In the genomic region with DNA sequence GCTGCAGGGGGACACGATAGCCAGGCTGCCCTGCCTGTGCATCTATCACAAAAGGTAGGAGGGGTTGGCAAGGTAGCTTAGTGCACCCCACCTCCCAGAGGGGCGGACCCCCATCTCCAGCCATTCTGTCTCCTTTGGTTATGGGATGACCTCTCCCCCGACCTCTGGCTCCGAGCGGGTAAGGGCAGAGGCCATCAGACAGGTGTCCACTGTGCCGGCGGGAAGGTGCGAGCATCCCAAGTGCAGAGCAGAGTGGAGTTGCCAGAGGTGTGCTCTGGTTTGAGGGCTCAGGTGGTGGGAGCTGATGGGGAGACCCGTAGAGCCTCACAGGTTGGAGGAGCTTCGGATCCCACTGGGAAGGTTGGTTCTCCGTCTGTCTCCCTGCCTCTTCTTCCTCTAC, we compare ENCODE assay signal across 16 cellular contexts. TPM values are rescaled to one million over a fixed set of nuclear protein-coding genes. Genes with fewer than 3 reads are reported as not detected.
A peak's percentile ranks its signal among the peaks of the same experiment; 100 is the strongest.
DNase-seq lines count a peak whose midpoint lies in the region; ATAC-seq and TF ChIP-seq lines count a peak whose summit lies in the region.
"Had no signal": no experiment of that assay in that cellular context is flagged by ENCODE, and none has a peak within 500 bp of the region (broad histone marks: within the 10 kb centered on the region; RNA-seq: fewer than 3 reads in every experiment).

No MANE protein-coding gene starts in this region.

- peaks cover 4% of the 10 kb centered on the region for H3K9me3 Mint-ChIP-seq in natural killer cell treated with Interleukin-12 subunit alpha and Interleukin-12 subunit beta and Interleukin-15 and Interleukin-18, amount 100 ng/mL, for 72 hours
- H3K9me3 Mint-ChIP-seq in natural killer cell (no peaks in the 10 kb centered on the region), endothelial cell (ENCODE audit: unreplicated experiment) (no peaks in the 10 kb centered on the region)
- H3K9me3 Mint-ChIP-seq: activated naive CD4-positive, alpha-beta T cell treated with anti-CD3 and anti-CD28 coated beads for 36 hours; nephron progenitor cell had no signal

- peak overlapping the region; percentile 95 for H3K27ac ChIP-seq in psoas muscle
- H3K27ac ChIP-seq: cardiac muscle cell had no signal

- peak overlapping the region; percentile 44 to 84 for H3K27ac Mint-ChIP-seq in natural killer cell treated with Interleukin-12 subunit alpha and Interleukin-12 subunit beta and Interleukin-15 and Interleukin-18, amount 100 ng/mL, for 72 hours
- H3K27ac Mint-ChIP-seq in natural killer cell (no peak overlapping the region), endothelial cell (ENCODE audit: unreplicated experiment) (peak overlapping the region; percentile 15)
- H3K27ac Mint-ChIP-seq: activated naive CD4-positive, alpha-beta T cell treated with anti-CD3 and anti-CD28 coated beads for 36 hours; nephron progenitor cell had no signal

- intact Hi-C loops in natural killer cell (cut with micrococcal nuclease) = no loop called here
- intact Hi-C loops in psoas muscle (cut with DNase I) = loop anchor here (1.0 to 5.0 kb wide), 2 partner anchors 15 to 43 kb away; no protein-coding TSS in a partner anchor

- H3K27me3 ChIP-seq in psoas muscle (ENCODE audit: insufficient read depth in 3 of 3, low read length in 2 of 3) = no peaks in the 10 kb centered on the region
- H3K27me3 ChIP-seq: cardiac muscle cell had no signal

- no peaks in the 10 kb centered on the region for H3K36me3 ChIP-seq in psoas muscle (ENCODE audit: insufficient read depth in 1 of 2, low read depth in 1 of 2)
- H3K36me3 ChIP-seq: cardiac muscle cell had no signal

- WGBS in psoas muscle, 3 donors = 87 to 92% (median 88%) methylated on average over 11 of the region's 11 CpGs

- peaks cover 13% of the 10 kb centered on the region for H3K36me3 Mint-ChIP-seq in natural killer cell treated with Interleukin-12 subunit alpha and Interleukin-12 subunit beta and Interleukin-15 and Interleukin-18, amount 100 ng/mL, for 72 hours
- H3K36me3 Mint-ChIP-seq in natural killer cell (no peaks in the 10 kb centered on the region), endothelial cell (ENCODE audit: low read depth, unreplicated experiment) (peaks cover 46% of the 10 kb centered on the region)

- H3K27me3 Mint-ChIP-seq in natural killer cell treated with Interleukin-12 subunit alpha and Interleukin-12 subunit beta and Interleukin-15 and Interleukin-18, amount 100 ng/mL, for 72 hours = peaks cover 0 to 6% of the 10 kb centered on the region in 2 donors
- H3K27me3 Mint-ChIP-seq in natural killer cell (ENCODE audit: low read depth in 2 of 2) = peaks cover 5 to 29% of the 10 kb centered on the region in 2 donors
- peaks cover 14% of the 10 kb centered on the region for H3K27me3 Mint-ChIP-seq in endothelial cell (ENCODE audit: unreplicated experiment)

- no peak for TF ChIP-seq CTCF in natural killer cell (IDR thresholded peaks at IDR 0.05)
- no peak for TF ChIP-seq CTCF in endothelial cell (IDR thresholded peaks at IDR 0.05; ENCODE audit: unreplicated experiment)
- no peak for TF ChIP-seq CTCF in psoas muscle (IDR thresholded peaks at IDR 0.05)

- H3K4me3 Mint-ChIP-seq in natural killer cell treated with Interleukin-12 subunit alpha and Interleukin-12 subunit beta and Interleukin-15 and Interleukin-18, amount 100 ng/mL, for 72 hours = no peak overlapping the region
- H3K4me3 Mint-ChIP-seq in natural killer cell (no peak overlapping the region), endothelial cell (ENCODE audit: unreplicated experiment) (peak overlapping the region; percentile 74)
- H3K4me3 Mint-ChIP-seq: activated naive CD4-positive, alpha-beta T cell treated with anti-CD3 and anti-CD28 coated beads for 36 hours; nephron progenitor cell had no signal

- DNase-seq in natural killer cell treated with Interleukin-12 subunit alpha and Interleukin-12 subunit beta and Interleukin-15 and Interleukin-18, amount 100 ng/mL, for 72 hours (ENCODE audit: low spot score) = no peak
- DNase-seq in natural killer cell = no peak
- no peak for DNase-seq in endothelial cell (ENCODE audit: low spot score)
- no peak for DNase-seq in psoas muscle
- no peak for DNase-seq in activated T-cell treated with anti-CD3 and anti-CD28 coated beads, Interleukin-2, amount 50 U/mL, for 1 hour
- DNase-seq in COR-L47 (lab: John Stamatoyannopoulos, UW) = no peak
- no peak for DNase-seq in pons (ENCODE audit: low spot score)
- DNase-seq: activated CD8-positive, alpha-beta memory T cell treated with anti-CD3 and anti-CD28 coated beads for 24 hours; activated naive CD4-positive, alpha-beta T cell treated with anti-CD3 and anti-CD28 coated beads for 36 hours; glutamatergic neuron; nephron progenitor cell; stimulated activated naive CD8-positive, alpha-beta T cell treated with anti-CD3 and anti-CD28 coated beads, Interleukin-15, Interleukin-2, amounts not matched to agents 100 U/mL and 50 U/mL, for 24 hours had no signal

- H3K4me1 ChIP-seq in psoas muscle = peaks cover 57% of the 10 kb centered on the region

- H3K4me3 ChIP-seq in psoas muscle = no peak overlapping the region
- H3K4me3 ChIP-seq: cardiac muscle cell, GM12878 had no signal

- ATAC-seq in natural killer cell treated with Interleukin-12 subunit alpha and Interleukin-12 subunit beta and Interleukin-15 and Interleukin-18, amount 100 ng/mL, for 72 hours = no peak
- ATAC-seq in natural killer cell (no peak), psoas muscle (no peak), HG03460 (IDR thresholded peaks at IDR 0.05; ENCODE audit: unreplicated experiment) (no peak)
- ATAC-seq: GM12878; stimulated activated naive CD8-positive, alpha-beta T cell treated with anti-CD3 and anti-CD28 coated beads, Interleukin-15, Interleukin-2, amounts not matched to agents 100 U/mL and 50 U/mL, for 24 hours had no signal

- no peaks in the 10 kb centered on the region for H3K9me3 ChIP-seq in psoas muscle

- H3K4me1 Mint-ChIP-seq in natural killer cell treated with Interleukin-12 subunit alpha and Interleukin-12 subunit beta and Interleukin-15 and Interleukin-18, amount 100 ng/mL, for 72 hours (ENCODE audit: low read depth in 2 of 2) = peaks cover 47 to 59% of the 10 kb centered on the region in 2 donors
- H3K4me1 Mint-ChIP-seq in natural killer cell = peaks cover 6 to 16% of the 10 kb centered on the region in 2 donors
- H3K4me1 Mint-ChIP-seq in endothelial cell (ENCODE audit: unreplicated experiment) = peaks cover 73% of the 10 kb centered on the region

RNA-seq across cellular contexts. Expression of a gene that starts 11.7 kb away (rescaled TPM):
- total RNA-seq in natural killer cell treated with Interleukin-12 subunit alpha and Interleukin-12 subunit beta and Interleukin-15 and Interleukin-18, amount 100 ng/mL, for 72 hours = 1 to 10 TPM in 1 of 2 donors, under 1 TPM in 1; 0.19 to 1.1 TPM
- total RNA-seq in natural killer cell = 1 to 10 TPM in 1 of 3 donors, under 1 TPM in 1, not detected in 1; 0.12 to 1.3 TPM
- 0.36 TPM for total RNA-seq in endothelial cell (ENCODE audit: unreplicated experiment)
- total RNA-seq in psoas muscle = 10 to 100 TPM; 26.2 to 66.6 (median 41.3) TPM
- 10 to 100 TPM; 20.5 to 37.5 (median 27.8) TPM for polyA plus RNA-seq in psoas muscle
- total RNA-seq: kidney epithelial cell had no signal

RNA-seq across cellular contexts. Expression of a gene that starts 43.5 kb away (rescaled TPM):
- 10 to 100 TPM; 11.2 to 16.7 TPM for total RNA-seq in natural killer cell treated with Interleukin-12 subunit alpha and Interleukin-12 subunit beta and Interleukin-15 and Interleukin-18, amount 100 ng/mL, for 72 hours
- total RNA-seq in natural killer cell (10 to 100 TPM in 2 of 3 donors, 1 to 10 TPM in 1; 9.0 to 16.2 (median 14.9) TPM), endothelial cell (ENCODE audit: unreplicated experiment) (12.0 TPM), psoas muscle (1 to 10 TPM; 6.0 to 8.1 (median 6.4) TPM)
- 10 to 100 TPM in 1 of 3 donors, 1 to 10 TPM in 2; 3.4 to 10.4 (median 4.5) TPM for polyA plus RNA-seq in psoas muscle

Comparison
In these comparisons a context has a peak if more than half of its experiments do, and no peak if none do; other contexts are left out.
1. H3K27ac Mint-ChIP-seq: peak in natural killer cell treated with Interleukin-12 subunit alpha and Interleukin-12 subunit beta and Interleukin-15 and Interleukin-18, amount 100 ng/mL, for 72 hours (2 of 2) and endothelial cell (single experiment); none in natural killer cell (0 of 2).
2. RNA of a gene that starts 11.7 kb away (total RNA-seq): 26.2 to 66.6 TPM in psoas muscle; 0.19 to 1.1 TPM in natural killer cell treated with Interleukin-12 subunit alpha and Interleukin-12 subunit beta and Interleukin-15 and Interleukin-18, amount 100 ng/mL, for 72 hours, 0.36 TPM in endothelial cell (single experiment) and 0.12 to 1.3 TPM in natural killer cell; every median in the first group is over 10 times any median in the second.